ENCODE assay signal across 5 cellular contexts in the genomic region with DNA sequence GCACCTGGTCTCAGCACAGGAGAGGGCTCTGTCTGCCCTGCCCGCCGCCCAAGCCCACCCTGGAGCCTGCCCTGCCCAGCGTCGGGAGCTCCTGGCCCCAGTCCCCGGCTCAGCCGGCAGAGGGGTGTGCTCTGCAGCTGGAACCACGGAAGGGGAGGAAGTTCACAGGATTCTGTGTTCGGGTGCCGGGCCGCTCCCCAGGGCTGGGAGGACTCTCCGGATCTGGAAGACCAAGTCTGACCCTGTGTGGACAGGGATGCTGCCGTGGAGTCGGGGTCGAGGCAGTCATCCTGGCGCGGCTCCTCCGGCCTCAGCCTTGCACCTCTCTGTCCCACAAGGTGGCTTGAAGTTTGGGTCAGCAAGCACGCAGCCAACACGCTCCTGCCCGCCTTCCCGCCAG.
"Had no signal": no experiment of that assay in that cellular context is flagged by ENCODE, and none has a peak within 500 bp of the region (broad histone marks: within the 10 kb centered on the region; RNA-seq: fewer than 3 reads in every experiment).

No MANE protein-coding gene starts in this region.

- H2AFZ ChIP-seq: GM23338 had no signal

- DNase-seq: H7, HCEC 1CT, KG1 had no signal

- H3K4me3 ChIP-seq: GM23338 had no signal

- H3K4me2 ChIP-seq: GM23338 had no signal

- FAIRE-seq: HTR-8/SVneo had no signal
